In the genomic region with DNA sequence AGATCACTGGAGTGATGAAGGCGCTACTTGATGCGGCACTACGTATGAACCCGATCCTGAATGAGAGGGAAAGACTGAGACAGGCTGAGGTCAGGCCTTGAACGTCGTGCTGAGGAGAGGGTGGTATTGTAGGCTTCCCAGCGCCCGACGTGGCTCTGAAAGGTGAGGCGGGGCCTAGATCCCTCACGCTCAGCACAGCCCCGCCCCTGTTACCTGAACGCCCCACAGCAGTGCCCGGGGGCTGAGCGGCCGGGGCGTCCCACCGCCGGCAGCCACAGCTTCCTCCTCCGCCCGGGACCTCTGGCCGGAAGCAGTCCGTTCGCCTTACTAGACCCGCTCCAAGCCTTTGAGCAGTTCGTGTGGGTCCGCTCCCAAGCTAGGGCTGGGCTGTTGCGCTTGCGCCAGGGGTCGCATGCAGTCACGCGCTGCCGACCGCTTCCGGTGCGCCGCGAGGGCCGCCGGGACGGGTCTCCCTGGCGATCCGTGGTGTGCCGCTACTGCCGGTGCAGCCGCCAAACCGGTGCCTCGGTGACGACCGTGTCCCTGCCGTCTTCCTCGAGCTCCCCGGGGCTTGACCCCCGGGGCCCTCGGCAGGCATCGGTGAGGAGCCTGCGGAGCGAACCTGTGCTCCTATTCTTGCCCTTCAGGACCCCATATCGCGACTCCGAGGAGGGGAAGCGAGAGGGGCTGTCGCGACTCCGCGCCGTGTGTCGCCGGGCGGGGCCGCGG, we compare ENCODE assay signal across 1 cellular context.
TF ChIP-seq lines count a peak whose summit lies in the region.

A gene with protein sequence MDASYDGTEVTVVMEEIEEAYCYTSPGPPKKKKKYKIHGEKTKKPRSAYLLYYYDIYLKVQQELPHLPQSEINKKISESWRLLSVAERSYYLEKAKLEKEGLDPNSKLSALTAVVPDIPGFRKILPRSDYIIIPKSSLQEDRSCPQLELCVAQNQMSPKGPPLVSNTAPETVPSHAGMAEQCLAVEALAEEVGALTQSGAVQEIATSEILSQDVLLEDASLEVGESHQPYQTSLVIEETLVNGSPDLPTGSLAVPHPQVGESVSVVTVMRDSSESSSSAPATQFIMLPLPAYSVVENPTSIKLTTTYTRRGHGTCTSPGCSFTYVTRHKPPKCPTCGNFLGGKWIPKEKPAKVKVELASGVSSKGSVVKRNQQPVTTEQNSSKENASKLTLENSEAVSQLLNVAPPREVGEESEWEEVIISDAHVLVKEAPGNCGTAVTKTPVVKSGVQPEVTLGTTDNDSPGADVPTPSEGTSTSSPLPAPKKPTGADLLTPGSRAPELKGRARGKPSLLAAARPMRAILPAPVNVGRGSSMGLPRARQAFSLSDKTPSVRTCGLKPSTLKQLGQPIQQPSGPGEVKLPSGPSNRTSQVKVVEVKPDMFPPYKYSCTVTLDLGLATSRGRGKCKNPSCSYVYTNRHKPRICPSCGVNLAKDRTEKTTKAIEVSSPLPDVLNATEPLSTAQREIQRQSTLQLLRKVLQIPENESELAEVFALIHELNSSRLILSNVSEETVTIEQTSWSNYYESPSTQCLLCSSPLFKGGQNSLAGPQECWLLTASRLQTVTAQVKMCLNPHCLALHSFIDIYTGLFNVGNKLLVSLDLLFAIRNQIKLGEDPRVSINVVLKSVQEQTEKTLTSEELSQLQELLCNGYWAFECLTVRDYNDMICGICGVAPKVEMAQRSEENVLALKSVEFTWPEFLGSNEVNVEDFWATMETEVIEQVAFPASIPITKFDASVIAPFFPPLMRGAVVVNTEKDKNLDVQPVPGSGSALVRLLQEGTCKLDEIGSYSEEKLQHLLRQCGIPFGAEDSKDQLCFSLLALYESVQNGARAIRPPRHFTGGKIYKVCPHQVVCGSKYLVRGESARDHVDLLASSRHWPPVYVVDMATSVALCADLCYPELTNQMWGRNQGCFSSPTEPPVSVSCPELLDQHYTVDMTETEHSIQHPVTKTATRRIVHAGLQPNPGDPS (N-terminal part only) (plus strand): TSS at position 479 of the 729 bp plus-strand sequence. CDS start 4,114 bp downstream, outside the sequence.
A gene (minus strand): TSS at position 394 of the 729 bp plus-strand sequence. CDS start 4,306 bp downstream, outside the sequence.

TF ChIP-seq in GM12878, 131 proteins besides CTCF, POLR2A, EP300 and RAD21 (continued from another document):
- TF ChIP-seq, protein P1, sequence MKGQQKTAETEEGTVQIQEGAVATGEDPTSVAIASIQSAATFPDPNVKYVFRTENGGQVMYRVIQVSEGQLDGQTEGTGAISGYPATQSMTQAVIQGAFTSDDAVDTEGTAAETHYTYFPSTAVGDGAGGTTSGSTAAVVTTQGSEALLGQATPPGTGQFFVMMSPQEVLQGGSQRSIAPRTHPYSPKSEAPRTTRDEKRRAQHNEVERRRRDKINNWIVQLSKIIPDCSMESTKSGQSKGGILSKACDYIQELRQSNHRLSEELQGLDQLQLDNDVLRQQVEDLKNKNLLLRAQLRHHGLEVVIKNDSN (IDR thresholded peaks at IDR 0.05; ENCODE audit: borderline replicate concordance, extremely low read length, insufficient read depth, low read depth, low read length), result peak; percentile 95
- peak; percentile 30 for TF ChIP-seq SP1 (IDR thresholded peaks at IDR 0.05; ENCODE audit: low read depth, low read length)
- no peak for TF ChIP-seq CBX3 (IDR thresholded peaks at IDR 0.05; ENCODE audit: borderline replicate concordance, low read depth)
- TF ChIP-seq ESRRA (IDR thresholded peaks at IDR 0.05; ENCODE audit: low read length), result no peak
- TF ChIP-seq TBL1XR1 (IDR thresholded peaks at IDR 0.05; ENCODE audit: low read depth, low read length), result peak; percentile 66; the same call in 1 of the 2 replicates
- peak; percentile 68 for TF ChIP-seq NBN (IDR thresholded peaks at IDR 0.05)
- TF ChIP-seq CHD2 (IDR thresholded peaks at IDR 0.05; ENCODE audit: borderline replicate concordance, low read depth, low read length), result no peak; the same call in 1 of the 2 replicates
- TF ChIP-seq, protein P2, sequence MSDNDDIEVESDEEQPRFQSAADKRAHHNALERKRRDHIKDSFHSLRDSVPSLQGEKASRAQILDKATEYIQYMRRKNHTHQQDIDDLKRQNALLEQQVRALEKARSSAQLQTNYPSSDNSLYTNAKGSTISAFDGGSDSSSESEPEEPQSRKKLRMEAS (IDR thresholded peaks at IDR 0.05; ENCODE audit: low read depth, low read length), result peak; percentile 87
- TF ChIP-seq, protein P3, sequence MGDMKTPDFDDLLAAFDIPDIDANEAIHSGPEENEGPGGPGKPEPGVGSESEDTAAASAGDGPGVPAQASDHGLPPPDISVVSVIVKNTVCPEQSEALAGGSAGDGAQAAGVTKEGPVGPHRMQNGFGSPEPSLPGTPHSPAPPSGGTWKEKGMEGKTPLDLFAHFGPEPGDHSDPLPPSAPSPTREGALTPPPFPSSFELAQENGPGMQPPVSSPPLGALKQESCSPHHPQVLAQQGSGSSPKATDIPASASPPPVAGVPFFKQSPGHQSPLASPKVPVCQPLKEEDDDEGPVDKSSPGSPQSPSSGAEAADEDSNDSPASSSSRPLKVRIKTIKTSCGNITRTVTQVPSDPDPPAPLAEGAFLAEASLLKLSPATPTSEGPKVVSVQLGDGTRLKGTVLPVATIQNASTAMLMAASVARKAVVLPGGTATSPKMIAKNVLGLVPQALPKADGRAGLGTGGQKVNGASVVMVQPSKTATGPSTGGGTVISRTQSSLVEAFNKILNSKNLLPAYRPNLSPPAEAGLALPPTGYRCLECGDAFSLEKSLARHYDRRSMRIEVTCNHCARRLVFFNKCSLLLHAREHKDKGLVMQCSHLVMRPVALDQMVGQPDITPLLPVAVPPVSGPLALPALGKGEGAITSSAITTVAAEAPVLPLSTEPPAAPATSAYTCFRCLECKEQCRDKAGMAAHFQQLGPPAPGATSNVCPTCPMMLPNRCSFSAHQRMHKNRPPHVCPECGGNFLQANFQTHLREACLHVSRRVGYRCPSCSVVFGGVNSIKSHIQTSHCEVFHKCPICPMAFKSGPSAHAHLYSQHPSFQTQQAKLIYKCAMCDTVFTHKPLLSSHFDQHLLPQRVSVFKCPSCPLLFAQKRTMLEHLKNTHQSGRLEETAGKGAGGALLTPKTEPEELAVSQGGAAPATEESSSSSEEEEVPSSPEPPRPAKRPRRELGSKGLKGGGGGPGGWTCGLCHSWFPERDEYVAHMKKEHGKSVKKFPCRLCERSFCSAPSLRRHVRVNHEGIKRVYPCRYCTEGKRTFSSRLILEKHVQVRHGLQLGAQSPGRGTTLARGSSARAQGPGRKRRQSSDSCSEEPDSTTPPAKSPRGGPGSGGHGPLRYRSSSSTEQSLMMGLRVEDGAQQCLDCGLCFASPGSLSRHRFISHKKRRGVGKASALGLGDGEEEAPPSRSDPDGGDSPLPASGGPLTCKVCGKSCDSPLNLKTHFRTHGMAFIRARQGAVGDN (IDR thresholded peaks at IDR 0.05), result peak; percentile 96
- peak; percentile 35 for TF ChIP-seq MEF2B (IDR thresholded peaks at IDR 0.05; ENCODE audit: partially characterized antibody, poor library complexity, severe bottlenecking)
- peak; percentile 73; the same call in 1 of the 2 replicates for TF ChIP-seq YY1 (IDR thresholded peaks at IDR 0.05; ENCODE audit: low read depth, low read length)
- TF ChIP-seq IKZF1 (conservative IDR thresholded peaks at IDR 0.05), result peak; percentile 97
- TF ChIP-seq, protein P4, sequence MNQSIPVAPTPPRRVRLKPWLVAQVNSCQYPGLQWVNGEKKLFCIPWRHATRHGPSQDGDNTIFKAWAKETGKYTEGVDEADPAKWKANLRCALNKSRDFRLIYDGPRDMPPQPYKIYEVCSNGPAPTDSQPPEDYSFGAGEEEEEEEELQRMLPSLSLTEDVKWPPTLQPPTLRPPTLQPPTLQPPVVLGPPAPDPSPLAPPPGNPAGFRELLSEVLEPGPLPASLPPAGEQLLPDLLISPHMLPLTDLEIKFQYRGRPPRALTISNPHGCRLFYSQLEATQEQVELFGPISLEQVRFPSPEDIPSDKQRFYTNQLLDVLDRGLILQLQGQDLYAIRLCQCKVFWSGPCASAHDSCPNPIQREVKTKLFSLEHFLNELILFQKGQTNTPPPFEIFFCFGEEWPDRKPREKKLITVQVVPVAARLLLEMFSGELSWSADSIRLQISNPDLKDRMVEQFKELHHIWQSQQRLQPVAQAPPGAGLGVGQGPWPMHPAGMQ (IDR thresholded peaks at IDR 0.05; ENCODE audit: borderline replicate concordance), result no peak
- peak; percentile 62 for TF ChIP-seq NR2F1 (conservative IDR thresholded peaks at IDR 0.05)
- TF ChIP-seq, protein P5, sequence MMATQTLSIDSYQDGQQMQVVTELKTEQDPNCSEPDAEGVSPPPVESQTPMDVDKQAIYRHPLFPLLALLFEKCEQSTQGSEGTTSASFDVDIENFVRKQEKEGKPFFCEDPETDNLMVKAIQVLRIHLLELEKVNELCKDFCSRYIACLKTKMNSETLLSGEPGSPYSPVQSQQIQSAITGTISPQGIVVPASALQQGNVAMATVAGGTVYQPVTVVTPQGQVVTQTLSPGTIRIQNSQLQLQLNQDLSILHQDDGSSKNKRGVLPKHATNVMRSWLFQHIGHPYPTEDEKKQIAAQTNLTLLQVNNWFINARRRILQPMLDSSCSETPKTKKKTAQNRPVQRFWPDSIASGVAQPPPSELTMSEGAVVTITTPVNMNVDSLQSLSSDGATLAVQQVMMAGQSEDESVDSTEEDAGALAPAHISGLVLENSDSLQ (IDR thresholded peaks at IDR 0.05), result peak; percentile 26
- peak; percentile 19; the same call in 1 of the 2 replicates for TF ChIP-seq CBFB (IDR thresholded peaks at IDR 0.05; ENCODE audit: low read depth)
- TF ChIP-seq ZNF622 (IDR thresholded peaks at IDR 0.05), result no peak
